8 cellular contexts compared by ENCODE assay signal in the genomic region with DNA sequence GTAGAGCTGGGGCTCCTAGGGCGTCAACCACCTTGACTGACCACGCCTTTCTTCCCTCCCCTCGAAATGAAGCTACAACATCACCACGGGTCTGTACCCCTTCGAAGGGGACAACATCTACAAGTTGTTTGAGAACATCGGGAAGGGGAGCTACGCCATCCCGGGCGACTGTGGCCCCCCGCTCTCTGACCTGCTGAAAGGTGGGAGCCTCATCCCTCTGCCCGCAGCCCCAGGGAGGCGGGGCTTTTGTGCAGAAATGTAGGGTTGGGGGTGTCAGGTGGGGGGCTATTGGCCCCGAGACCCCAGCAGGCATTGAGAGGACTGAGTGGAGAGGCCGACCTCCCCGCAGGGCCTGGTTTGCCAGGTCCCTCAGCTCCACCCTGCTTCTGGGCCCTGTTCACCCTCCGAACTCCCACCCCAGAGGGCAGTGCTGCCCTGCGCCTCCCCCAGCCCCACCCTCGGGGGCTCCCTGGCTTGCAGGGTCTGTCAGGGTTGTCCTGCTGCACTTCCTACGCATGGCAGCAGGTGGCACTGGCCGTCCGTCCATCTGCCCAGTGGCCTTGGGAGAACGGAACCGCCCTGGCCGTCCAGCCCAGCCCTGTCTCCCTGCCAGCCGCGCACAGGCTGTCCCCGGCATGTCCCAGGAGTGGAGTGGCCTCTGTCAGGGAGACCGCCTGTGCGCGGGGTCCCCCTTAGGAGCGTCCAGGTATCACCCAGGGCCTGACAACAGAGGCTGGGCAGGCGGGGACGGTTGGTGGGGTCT. TPM values are rescaled to one million over a fixed set of nuclear protein-coding genes. Genes with fewer than 3 reads are reported as not detected.
DNase-seq lines count a peak whose midpoint lies in the region; ATAC-seq and TF ChIP-seq lines count a peak whose summit lies in the region.

No MANE protein-coding gene starts in this region.

- TF ChIP-seq CTCF in Panc1 (IDR thresholded peaks at IDR 0.05): peak; percentile 76
- peak; percentile 65 for TF ChIP-seq CTCF in neural progenitor cell (IDR thresholded peaks at IDR 0.05)

- no peak overlapping the region for H3K9ac ChIP-seq in neural progenitor cell

- DNase-seq in COLO668 (lab: John Stamatoyannopoulos, UW; ENCODE audit: unreplicated experiment) (peak; percentile 25), Panc1 (ENCODE audit: low read depth, low spot score) (no peak), fibroblast of gingiva (ENCODE audit: low read depth) (peak; percentile 60), neural progenitor cell (ENCODE audit: low spot score) (peak; percentile 75), NCI-H69 (lab: John Stamatoyannopoulos, UW) (no peak)
- no peak for DNase-seq in stimulated activated naive CD8-positive, alpha-beta T cell treated with anti-CD3 and anti-CD28 coated beads, Interleukin-15, Interleukin-2, amounts not matched to agents 100 U/mL and 50 U/mL, for 24 hours

- H3F3A ChIP-seq in neural progenitor cell (ENCODE audit: low read depth): peaks cover 4% of the 10 kb centered on the region

- no peaks in the 10 kb centered on the region for H3K9me3 Mint-ChIP-seq in neural progenitor cell

- H3K27ac ChIP-seq in Panc1 (ENCODE audit: low read length): no peak overlapping the region
- H3K27ac ChIP-seq in neural progenitor cell: no peak overlapping the region

- H3K4me3 Mint-ChIP-seq in neural progenitor cell: no peak overlapping the region

- no peaks in the 10 kb centered on the region for H3K27me3 Mint-ChIP-seq in neural progenitor cell (ENCODE audit: insufficient read depth, low read depth)

- H3K4me3 ChIP-seq in Panc1 (ENCODE audit: low read depth in 2 of 2, low read length in 2 of 2): no peak overlapping the region
- H3K4me3 ChIP-seq in neural progenitor cell: no peak overlapping the region

- ATAC-seq in Panc1 (peak; percentile 47), GM19023 (IDR thresholded peaks at IDR 0.05; ENCODE audit: unreplicated experiment) (no peak), HG03045 (IDR thresholded peaks at IDR 0.05; ENCODE audit: unreplicated experiment) (no peak)
- ATAC-seq in stimulated activated naive CD8-positive, alpha-beta T cell treated with anti-CD3 and anti-CD28 coated beads, Interleukin-15, Interleukin-2, amounts not matched to agents 100 U/mL and 50 U/mL, for 24 hours: no peak

- no peaks in the 10 kb centered on the region for H3K36me3 Mint-ChIP-seq in neural progenitor cell

- no peaks in the 10 kb centered on the region for H3K27me3 ChIP-seq in Panc1 (ENCODE audit: control insufficient read depth, insufficient read depth, low read length)
- H3K27me3 ChIP-seq in neural progenitor cell: no peaks in the 10 kb centered on the region

- peaks cover 9% of the 10 kb centered on the region for H3K4me1 Mint-ChIP-seq in neural progenitor cell

- H2AFZ ChIP-seq in neural progenitor cell (replicated peaks): no peak overlapping the region

- H3K4me1 ChIP-seq in Panc1 (ENCODE audit: control insufficient read depth, insufficient read depth, low read length) (peaks cover 7% of the 10 kb centered on the region), neural progenitor cell (no peaks in the 10 kb centered on the region)

- H3K9me3 ChIP-seq in Panc1 (ENCODE audit: control insufficient read depth, insufficient read depth, low read depth, low read length) (no peaks in the 10 kb centered on the region), neural progenitor cell (ENCODE audit: low read depth) (no peaks in the 10 kb centered on the region)

- intact Hi-C loops in Panc1 (cut with micrococcal nuclease; ENCODE audit: unreplicated experiment): no loop called here

- CTCF ChIA-PET in Panc1 (lab: Charles Lee): interaction anchor here (0.6 kb wide), 3 partner anchors 45 to 200 kb away, joined by 3 to 17 read pairs (median 3); a partner anchor contains a TSS

- peaks cover 31% of the 10 kb centered on the region for H3K79me2 ChIP-seq in neural progenitor cell (ENCODE audit: low read depth)

- H3K27ac Mint-ChIP-seq in neural progenitor cell: no peak overlapping the region

- no peak overlapping the region for H3K4me2 ChIP-seq in neural progenitor cell

- H3K36me3 ChIP-seq in Panc1 (ENCODE audit: control insufficient read depth, insufficient read depth, low read length) (no peaks in the 10 kb centered on the region), neural progenitor cell (no peaks in the 10 kb centered on the region)

- in situ Hi-C loops in Panc1 (cut with HindIII; ENCODE audit: low pct_unique_long_range_greater_than_20kb, low sequenced_read_pairs): no loop called here

- POLR2A ChIA-PET in Panc1 (lab: Charles Lee): no interaction called here

- BruUV-seq in Panc1 (replicated peaks; lab: Mats Ljungman, UMichigan): no TSS peak

- peaks cover 69% of the 10 kb centered on the region for H4K20me1 ChIP-seq in neural progenitor cell (ENCODE audit: low read depth)

RNA-seq across cellular contexts. Expression of a gene that starts 15.7 kb away (rescaled TPM):
- total RNA-seq in Panc1 (2021; ENCODE audit: unreplicated experiment) (116 TPM), neural progenitor cell (ENCODE audit: low replicate concordance) (27.4 and 67.3 TPM in 2 replicates)
- 141 TPM for polyA plus RNA-seq in Panc1 (2012; ENCODE audit: insufficient read length)

RNA-seq across cellular contexts. Expression of a gene that starts 16.5 kb away (rescaled TPM):
- total RNA-seq in Panc1 (2021; ENCODE audit: unreplicated experiment) (14.5 TPM), neural progenitor cell (ENCODE audit: low replicate concordance) (1.2 and 17.8 TPM in 2 replicates)
- 16.4 TPM for polyA plus RNA-seq in Panc1 (2012; ENCODE audit: insufficient read length)

RNA-seq across cellular contexts. Expression of a gene that starts 20.2 kb away (rescaled TPM):
- total RNA-seq in Panc1 (2021; ENCODE audit: unreplicated experiment) (218 TPM), neural progenitor cell (ENCODE audit: low replicate concordance) (7.1 and 52.0 TPM in 2 replicates)
- 365 TPM for polyA plus RNA-seq in Panc1 (2012; ENCODE audit: insufficient read length)

RNA-seq across cellular contexts. Expression of a gene that starts 27.1 kb away (rescaled TPM):
- 118 TPM for total RNA-seq in Panc1 (2021; ENCODE audit: unreplicated experiment)
- 76.9 TPM for polyA plus RNA-seq in Panc1 (2012; ENCODE audit: insufficient read length)
- total RNA-seq in neural progenitor cell (ENCODE audit: low replicate concordance): 16.1 and 51.3 TPM in 2 replicates

RNA-seq across cellular contexts. Expression of a gene that starts 47.3 kb away (rescaled TPM):
- total RNA-seq in Panc1 (2021; ENCODE audit: unreplicated experiment) (101 TPM), neural progenitor cell (ENCODE audit: low replicate concordance) (3.3 and 16.2 TPM in 2 replicates)
- 92.5 TPM for polyA plus RNA-seq in Panc1 (2012; ENCODE audit: insufficient read length)

Comparison
In these comparisons a context has a peak if more than half of its experiments do, and no peak if none do; other contexts are left out.
1. DNase-seq: peak in COLO668 (single experiment), fibroblast of gingiva (single experiment) and neural progenitor cell (single experiment); none in Panc1 (single experiment), NCI-H69 (single experiment) and stimulated activated naive CD8-positive, alpha-beta T cell treated with anti-CD3 and anti-CD28 coated beads, Interleukin-15, Interleukin-2, amounts not matched to agents 100 U/mL and 50 U/mL, for 24 hours (single experiment).